In genomic region chr7:27200761-27201230, GRCh38 we compare ENCODE assay signal across 8 cellular contexts. TPM values are rescaled to one million over a fixed set of nuclear protein-coding genes. Genes with fewer than 3 reads are reported as not detected.
A peak's percentile ranks its signal among the peaks of the same experiment; 100 is the strongest.
DNase-seq lines count a peak whose midpoint lies in the region; ATAC-seq and TF ChIP-seq lines count a peak whose summit lies in the region.

No MANE protein-coding gene starts in this region.

- H3K4me3 ChIP-seq in left ventricle myocardium inferior: peak overlapping the region; percentile 51
- peak overlapping the region in 4 of 10 donors; percentile 19 to 44 (median 38) for H3K4me3 ChIP-seq in heart right ventricle

- DNase-seq in left ventricle myocardium inferior: no peak
- DNase-seq in heart right ventricle: no peak
- no peak for DNase-seq in activated CD4-positive, alpha-beta memory T cell treated with anti-CD3 and anti-CD28 coated beads for 36 hours
- DNase-seq in memory B cell (ENCODE audit: low spot score in 2 of 2): peak in 1 of 2 donors; percentile 26
- DNase-seq in SKM-1 (lab: John Stamatoyannopoulos, UW; ENCODE audit: unreplicated experiment): no peak
- DNase-seq in AG08396 (ENCODE audit: low spot score): no peak
- no peak for DNase-seq in DMS114 treated with DMSO at 0.1 percent for 48 hours (lab: John Stamatoyannopoulos, UW; ENCODE audit: unreplicated experiment)
- DNase-seq in NCI-H146 (lab: John Stamatoyannopoulos, UW): no peak

- no peak overlapping the region for H3K27ac ChIP-seq in left ventricle myocardium inferior (replicated peaks)
- H3K27ac ChIP-seq in heart right ventricle: no peak overlapping the region

- CTCF ChIA-PET in activated CD4-positive, alpha-beta memory T cell treated with anti-CD3 and anti-CD28 coated beads for 36 hours (lab: Charles Lee): no interaction called here

- H3K9me3 Mint-ChIP-seq in activated CD4-positive, alpha-beta memory T cell treated with anti-CD3 and anti-CD28 coated beads for 36 hours: no peaks in the 10 kb centered on the region
- H3K9me3 Mint-ChIP-seq in memory B cell: peaks cover 2% of the 10 kb centered on the region

- TF ChIP-seq CTCF in left ventricle myocardium inferior (IDR thresholded peaks at IDR 0.05; ENCODE audit: borderline replicate concordance) (no peak), heart right ventricle (IDR thresholded peaks at IDR 0.05) (no peak)

- H3K4me1 ChIP-seq in left ventricle myocardium inferior (peaks cover 43% of the 10 kb centered on the region), heart right ventricle (peaks cover 0 to 49% (median 31%) of the 10 kb centered on the region in 9 donors)

- peaks cover 80% of the 10 kb centered on the region for H3K27me3 Mint-ChIP-seq in activated CD4-positive, alpha-beta memory T cell treated with anti-CD3 and anti-CD28 coated beads for 36 hours
- peaks cover 35% of the 10 kb centered on the region for H3K27me3 Mint-ChIP-seq in memory B cell

- ATAC-seq in heart right ventricle: no peak
- peak; percentile 23 for ATAC-seq in memory B cell (ENCODE audit: low read depth)

- peaks cover 36% of the 10 kb centered on the region for H3K4me1 Mint-ChIP-seq in activated CD4-positive, alpha-beta memory T cell treated with anti-CD3 and anti-CD28 coated beads for 36 hours (ENCODE audit: low read depth)
- H3K4me1 Mint-ChIP-seq in memory B cell: peaks cover 21% of the 10 kb centered on the region

- H3K4me3 Mint-ChIP-seq in activated CD4-positive, alpha-beta memory T cell treated with anti-CD3 and anti-CD28 coated beads for 36 hours: peak overlapping the region; percentile 27
- peak overlapping the region; percentile 71 for H3K4me3 Mint-ChIP-seq in memory B cell

- no peaks in the 10 kb centered on the region for H3K36me3 ChIP-seq in left ventricle myocardium inferior
- no peaks in the 10 kb centered on the region for H3K36me3 ChIP-seq in heart right ventricle

- peak overlapping the region; percentile 39 for H3K27ac Mint-ChIP-seq in activated CD4-positive, alpha-beta memory T cell treated with anti-CD3 and anti-CD28 coated beads for 36 hours
- no peak overlapping the region for H3K27ac Mint-ChIP-seq in memory B cell

- peaks cover 3% of the 10 kb centered on the region for H3K36me3 Mint-ChIP-seq in activated CD4-positive, alpha-beta memory T cell treated with anti-CD3 and anti-CD28 coated beads for 36 hours
- no peaks in the 10 kb centered on the region for H3K36me3 Mint-ChIP-seq in memory B cell

- intact Hi-C loops in left ventricle myocardium inferior (cut with micrococcal nuclease) (no loop called here), heart right ventricle (cut with DNase I) (loop anchor here in 6 of 10 donors (10.0 kb wide), 5 partner anchors 384 to 894 kb away; no protein-coding TSS in a partner anchor)
- intact Hi-C loops in activated CD4-positive, alpha-beta memory T cell treated with anti-CD3 and anti-CD28 coated beads for 36 hours (cut with micrococcal nuclease): loop anchor here (1.0 kb wide), 1 partner anchor 11 kb away; no protein-coding TSS in a partner anchor

- 4 to 12% methylated on average over 9 of the region's 9 CpGs for WGBS in heart right ventricle, 2 donors

- POLR2A ChIA-PET in activated CD4-positive, alpha-beta memory T cell treated with anti-CD3 and anti-CD28 coated beads for 36 hours (lab: Charles Lee): no interaction called here

- H3K27me3 ChIP-seq in left ventricle myocardium inferior (ENCODE audit: low read depth) (peaks cover 99% of the 10 kb centered on the region), heart right ventricle (peaks cover 58 to 98% (median 97%) of the 10 kb centered on the region in 7 donors)

- H3K9me3 ChIP-seq in left ventricle myocardium inferior (replicated peaks): no peaks in the 10 kb centered on the region
- H3K9me3 ChIP-seq in heart right ventricle: no peaks in the 10 kb centered on the region

RNA-seq across cellular contexts. Expression of gene HOXA13, which starts 0.9 kb away (rescaled TPM):
- total RNA-seq in left ventricle myocardium inferior: not detected
- total RNA-seq in heart right ventricle: not detected
- polyA plus RNA-seq in heart right ventricle: not detected
- not detected for total RNA-seq in activated CD4-positive, alpha-beta memory T cell treated with anti-CD3 and anti-CD28 coated beads for 36 hours

RNA-seq across cellular contexts. Expression of gene HOXA11, which starts 15.8 kb away (rescaled TPM):
- total RNA-seq in left ventricle myocardium inferior: not detected
- not detected for total RNA-seq in heart right ventricle
- polyA plus RNA-seq in heart right ventricle: not detected
- not detected for total RNA-seq in activated CD4-positive, alpha-beta memory T cell treated with anti-CD3 and anti-CD28 coated beads for 36 hours

RNA-seq across cellular contexts. Expression of gene HOXA10, which starts 26.7 kb away (rescaled TPM):
- not detected for total RNA-seq in left ventricle myocardium inferior
- total RNA-seq in heart right ventricle: under 1 TPM in 1 of 10 donors, not detected in 9; 0.19 TPM
- polyA plus RNA-seq in heart right ventricle: under 1 TPM in 1 of 2 donors, not detected in 1; 0.03 TPM
- not detected for total RNA-seq in activated CD4-positive, alpha-beta memory T cell treated with anti-CD3 and anti-CD28 coated beads for 36 hours

RNA-seq across cellular contexts. Expression of gene HOXA9, which starts 35.5 kb away (rescaled TPM):
- total RNA-seq in left ventricle myocardium inferior: not detected
- total RNA-seq in heart right ventricle: not detected
- polyA plus RNA-seq in heart right ventricle: not detected
- under 1 TPM in 1 of 2 experiments, not detected in 1; 0.19 TPM for total RNA-seq in activated CD4-positive, alpha-beta memory T cell treated with anti-CD3 and anti-CD28 coated beads for 36 hours

RNA-seq across cellular contexts. Expression of gene EVX1, which starts 41.8 kb away (rescaled TPM):
- total RNA-seq in left ventricle myocardium inferior (not detected), heart right ventricle (not detected)
- not detected for polyA plus RNA-seq in heart right ventricle
- not detected for total RNA-seq in activated CD4-positive, alpha-beta memory T cell treated with anti-CD3 and anti-CD28 coated beads for 36 hours
